Comparison of ENCODE assay signal across 19 cellular contexts in genomic region chr2:204306667-204307066, GRCh38.
DNase-seq lines count a peak whose midpoint lies in the region; ATAC-seq and TF ChIP-seq lines count a peak whose summit lies in the region.
"Had no signal": no experiment of that assay in that cellular context is flagged by ENCODE, and none has a peak within 500 bp of the region (broad histone marks: within the 10 kb centered on the region; RNA-seq: fewer than 3 reads in every experiment).

No MANE protein-coding gene starts in this region.

- TF ChIP-seq POLR2A in IMR-90 (IDR thresholded peaks at IDR 0.05; ENCODE audit: low read depth, low read length): no peak
- TF ChIP-seq POLR2A in thyroid gland (IDR thresholded peaks at IDR 0.05): no peak

- H3K4me3 Mint-ChIP-seq in T-helper 17 cell: no peak overlapping the region
- H3K4me3 Mint-ChIP-seq: B cell; CD14-positive monocyte; CD4-positive, alpha-beta T cell; CD8-positive, alpha-beta memory T cell; GM23338; H9 had no signal

- H3K9me3 ChIP-seq in IMR-90 (ENCODE audit: control insufficient read depth, insufficient read depth, low read length): no peaks in the 10 kb centered on the region
- no peaks in the 10 kb centered on the region for H3K9me3 ChIP-seq in T-helper 17 cell (ENCODE audit: control insufficient read depth, low read length, poor library complexity, severe bottlenecking)
- H3K9me3 ChIP-seq in osteoblast (ENCODE audit: low read depth, low read length): no peaks in the 10 kb centered on the region
- H3K9me3 ChIP-seq in upper lobe of right lung: no peaks in the 10 kb centered on the region
- H3K9me3 ChIP-seq in thyroid gland: no peaks in the 10 kb centered on the region
- H3K9me3 ChIP-seq: BLaER1 treated with 17β-estradiol and CSF1 and Interleukin-3, amounts not matched to agents 10 nM and 100 nM had no signal

- no peak for ATAC-seq in IMR-90 (ENCODE audit: low read depth)
- no peak for ATAC-seq in T-helper 17 cell
- ATAC-seq in upper lobe of right lung: no peak
- ATAC-seq in GM21381 (IDR thresholded peaks at IDR 0.05; ENCODE audit: unreplicated experiment): no peak
- ATAC-seq: GM12878, GM23338, HCT116 had no signal

- dilution Hi-C loops in IMR-90 (cut with HindIII; ENCODE audit: low sequenced_read_pairs, unreplicated experiment): no loop called here

- H3K36me3 ChIP-seq in IMR-90 (ENCODE audit: control insufficient read depth, insufficient read depth, low read length): no peaks in the 10 kb centered on the region
- H3K36me3 ChIP-seq in osteoblast (ENCODE audit: insufficient read depth, low read length): no peaks in the 10 kb centered on the region
- H3K36me3 ChIP-seq in upper lobe of right lung: no peaks in the 10 kb centered on the region
- no peaks in the 10 kb centered on the region for H3K36me3 ChIP-seq in thyroid gland
- H3K36me3 ChIP-seq: BLaER1 treated with 17β-estradiol and CSF1 and Interleukin-3, amounts not matched to agents 10 nM and 100 nM had no signal

- no peak overlapping the region for H3K56ac ChIP-seq in IMR-90 (ENCODE audit: extremely low read depth, insufficient read depth, low read length)

- H2BK5ac ChIP-seq in IMR-90 (ENCODE audit: low read depth, low read length, poor library complexity, severe bottlenecking): no peak overlapping the region

- H2BK15ac ChIP-seq in IMR-90 (ENCODE audit: low read depth, low read length): no peak overlapping the region

- H3K79me1 ChIP-seq in IMR-90 (ENCODE audit: low read depth in 1 of 2, low read length in 2 of 2): no peaks in the 10 kb centered on the region

- TF ChIP-seq CTCF in IMR-90 (conservative IDR thresholded peaks at IDR 0.05; ENCODE audit: low read depth, low read length) (no peak), osteoblast (IDR thresholded peaks at IDR 0.05; ENCODE audit: extremely low read depth, low read depth, low read length) (no peak), upper lobe of right lung (IDR thresholded peaks at IDR 0.05) (no peak), thyroid gland (IDR thresholded peaks at IDR 0.05) (no peak)

- H2AK9ac ChIP-seq in IMR-90 (replicated peaks; ENCODE audit: low read depth, low read length, poor library complexity): no peak overlapping the region

- intact Hi-C loops in IMR-90 (cut with micrococcal nuclease): no loop called here
- intact Hi-C loops in upper lobe of right lung (cut with DNase I): no loop called here
- intact Hi-C loops in thyroid gland (cut with DNase I): no loop called here

- no peaks in the 10 kb centered on the region for H3K79me2 ChIP-seq in osteoblast (ENCODE audit: insufficient read depth, low read length)

- no peak overlapping the region for H3K23ac ChIP-seq in IMR-90 (ENCODE audit: low read depth, low read length)

- no peak overlapping the region for H2BK20ac ChIP-seq in IMR-90 (ENCODE audit: low read depth, low read length)

- no peak overlapping the region for H3K4me2 ChIP-seq in IMR-90 (ENCODE audit: low read depth, low read length)
- no peak overlapping the region for H3K4me2 ChIP-seq in osteoblast (ENCODE audit: insufficient read depth, low read length)
- H3K4me2 ChIP-seq: BLaER1 treated with 17β-estradiol and CSF1 and Interleukin-3, amounts not matched to agents 10 nM and 100 nM; GM23338 had no signal

- no peak overlapping the region for H3K14ac ChIP-seq in IMR-90 (replicated peaks; ENCODE audit: low read depth, low read length)

- no peak for TF ChIP-seq RAD21 in IMR-90 (IDR thresholded peaks at IDR 0.05; ENCODE audit: low read length)

- WGBS in IMR-90 (ENCODE audit: extremely low coverage in 2 of 2, insufficient read length in 1 of 2), 2 experiments: 93% methylated on average over 2 of the region's 4 CpGs; no CpG with 5 or more reads in 1 of the 2 experiments
- 66 to 82% methylated on average over 4 of the region's 4 CpGs for WGBS in thyroid gland, 2 donors

- DNase-seq in IMR-90 (no peak), T-helper 17 cell (no peak), osteoblast (ENCODE audit: insufficient read length, low spot score, missing footprints) (peak; percentile 34), upper lobe of right lung (no peak), thyroid gland (no peak)
- DNase-seq: CD4-positive, alpha-beta T cell; CD8-positive, alpha-beta memory T cell; DMS 273 treated with DMSO at 0.1 percent for 48 hours; DMS79; EL; GDM1; H9 had no signal

- H3K27ac Mint-ChIP-seq in T-helper 17 cell: peak overlapping the region; percentile 39
- H3K27ac Mint-ChIP-seq: B cell; CD14-positive monocyte; CD4-positive, alpha-beta T cell; CD8-positive, alpha-beta memory T cell; GM23338; H9 had no signal

- no peak overlapping the region for H3K18ac ChIP-seq in IMR-90 (ENCODE audit: low read depth, low read length)

- H4K91ac ChIP-seq in IMR-90 (ENCODE audit: insufficient read depth, low read depth, low read length): no peak overlapping the region

- CTCF ChIA-PET in IMR-90 (lab: Yijun Ruan, JAX): no interaction called here

- H3K9ac ChIP-seq in IMR-90 (ENCODE audit: low read depth, low read length): no peak overlapping the region
- H3K9ac ChIP-seq: BLaER1 treated with 17β-estradiol and CSF1 and Interleukin-3, amounts not matched to agents 10 nM and 100 nM had no signal

- no peaks in the 10 kb centered on the region for H4K20me1 ChIP-seq in IMR-90 (ENCODE audit: insufficient read depth, low read length)
- no peaks in the 10 kb centered on the region for H4K20me1 ChIP-seq in osteoblast (ENCODE audit: insufficient read depth, low read length)
- H4K20me1 ChIP-seq: BLaER1 treated with 17β-estradiol and CSF1 and Interleukin-3, amounts not matched to agents 10 nM and 100 nM had no signal

- in situ Hi-C loops in IMR-90 (cut with MboI; ENCODE audit: low sequenced_read_pairs): no loop called here

- H3K4me1 ChIP-seq in IMR-90 (ENCODE audit: control insufficient read depth, insufficient read depth, low read length) (no peaks in the 10 kb centered on the region), osteoblast (ENCODE audit: insufficient read depth, low read length) (no peaks in the 10 kb centered on the region), upper lobe of right lung (no peaks in the 10 kb centered on the region), thyroid gland (no peaks in the 10 kb centered on the region)

- POLR2A ChIA-PET in IMR-90 (lab: Charles Lee; ENCODE audit: unreplicated experiment): no interaction called here

- H4K8ac ChIP-seq in IMR-90 (ENCODE audit: low read depth in 2 of 2, low read length in 2 of 2): no peak overlapping the region

- no peak overlapping the region for H3K27ac ChIP-seq in IMR-90 (ENCODE audit: insufficient read depth, low read length)
- no peak overlapping the region for H3K27ac ChIP-seq in osteoblast (ENCODE audit: low read depth, low read length)
- no peak overlapping the region for H3K27ac ChIP-seq in upper lobe of right lung
- no peak overlapping the region for H3K27ac ChIP-seq in thyroid gland
- H3K27ac ChIP-seq: BLaER1 treated with 17β-estradiol and CSF1 and Interleukin-3, amounts not matched to agents 10 nM and 100 nM had no signal

- H3K4ac ChIP-seq in IMR-90 (ENCODE audit: low read depth, low read length): no peak overlapping the region

- H3K4me3 ChIP-seq in IMR-90 (ENCODE audit: insufficient read depth, low read depth, low read length): no peak overlapping the region
- no peak overlapping the region for H3K4me3 ChIP-seq in osteoblast (ENCODE audit: insufficient read depth, low read length)
- H3K4me3 ChIP-seq in upper lobe of right lung: no peak overlapping the region
- no peak overlapping the region for H3K4me3 ChIP-seq in thyroid gland (replicated peaks in 1 of 3)
- H3K4me3 ChIP-seq: BLaER1 treated with 17β-estradiol and CSF1 and Interleukin-3, amounts not matched to agents 10 nM and 100 nM; GM12878; GM23338 had no signal

- no peaks in the 10 kb centered on the region for H3K9me1 ChIP-seq in IMR-90 (ENCODE audit: insufficient read depth, low read length)

- no peak overlapping the region for H2AK5ac ChIP-seq in IMR-90 (ENCODE audit: low read depth, low read length)

- H3K4me1 Mint-ChIP-seq in T-helper 17 cell: no peaks in the 10 kb centered on the region
- H3K4me1 Mint-ChIP-seq: B cell; CD14-positive monocyte; CD8-positive, alpha-beta memory T cell had no signal

- no TSS peak for BruUV-seq in IMR-90 (replicated peaks; lab: Mats Ljungman, UMichigan)

- H2BK120ac ChIP-seq in IMR-90 (ENCODE audit: low read depth, low read length): no peak overlapping the region

- H2AFZ ChIP-seq in IMR-90 (replicated peaks; ENCODE audit: low read length, poor library complexity) (no peak overlapping the region), osteoblast (ENCODE audit: low read length) (no peak overlapping the region)
- H2AFZ ChIP-seq: GM23338 had no signal

- H3K36me3 Mint-ChIP-seq in T-helper 17 cell (ENCODE audit: low read depth): no peaks in the 10 kb centered on the region
- H3K36me3 Mint-ChIP-seq: CD14-positive monocyte; CD8-positive, alpha-beta memory T cell had no signal

- no peak overlapping the region for H4K5ac ChIP-seq in IMR-90 (ENCODE audit: low read depth, low read length)

- H3K27me3 ChIP-seq in IMR-90 (ENCODE audit: control insufficient read depth, insufficient read depth, low read length) (no peaks in the 10 kb centered on the region; the same call in 1 of the 2 replicates), osteoblast (ENCODE audit: insufficient read depth, low read length) (peaks cover under 1% of the 10 kb centered on the region), upper lobe of right lung (no peaks in the 10 kb centered on the region), thyroid gland (no peaks in the 10 kb centered on the region)
- H3K27me3 ChIP-seq: BLaER1 treated with 17β-estradiol and CSF1 and Interleukin-3, amounts not matched to agents 10 nM and 100 nM had no signal

- H3K27me3 Mint-ChIP-seq in T-helper 17 cell: peaks cover 49% of the 10 kb centered on the region
- H3K27me3 Mint-ChIP-seq: B cell had no signal

TF ChIP-seq in IMR-90, 13 proteins besides CTCF, POLR2A, EP300 and RAD21:
- TF ChIP-seq FOS (IDR thresholded peaks at IDR 0.05; ENCODE audit: low read depth, low read length) (no peak), BHLHE40 (IDR thresholded peaks at IDR 0.05; ENCODE audit: low read depth, low read length) (no peak), USF2 (IDR thresholded peaks at IDR 0.05; ENCODE audit: low read depth, low read length) (no peak), NFE2L2 (IDR thresholded peaks at IDR 0.05; ENCODE audit: low read depth, low read length) (no peak), RFX5 (IDR thresholded peaks at IDR 0.05; ENCODE audit: low read depth, low read length) (no peak), MAFK (IDR thresholded peaks at IDR 0.05; ENCODE audit: low read depth, low read length) (peak; percentile 70), SMC3 (IDR thresholded peaks at IDR 0.05; ENCODE audit: low read depth, low read length) (no peak), RCOR1 (IDR thresholded peaks at IDR 0.05; ENCODE audit: insufficient replicate concordance, low read length) (no peak)
